In the genomic region with DNA sequence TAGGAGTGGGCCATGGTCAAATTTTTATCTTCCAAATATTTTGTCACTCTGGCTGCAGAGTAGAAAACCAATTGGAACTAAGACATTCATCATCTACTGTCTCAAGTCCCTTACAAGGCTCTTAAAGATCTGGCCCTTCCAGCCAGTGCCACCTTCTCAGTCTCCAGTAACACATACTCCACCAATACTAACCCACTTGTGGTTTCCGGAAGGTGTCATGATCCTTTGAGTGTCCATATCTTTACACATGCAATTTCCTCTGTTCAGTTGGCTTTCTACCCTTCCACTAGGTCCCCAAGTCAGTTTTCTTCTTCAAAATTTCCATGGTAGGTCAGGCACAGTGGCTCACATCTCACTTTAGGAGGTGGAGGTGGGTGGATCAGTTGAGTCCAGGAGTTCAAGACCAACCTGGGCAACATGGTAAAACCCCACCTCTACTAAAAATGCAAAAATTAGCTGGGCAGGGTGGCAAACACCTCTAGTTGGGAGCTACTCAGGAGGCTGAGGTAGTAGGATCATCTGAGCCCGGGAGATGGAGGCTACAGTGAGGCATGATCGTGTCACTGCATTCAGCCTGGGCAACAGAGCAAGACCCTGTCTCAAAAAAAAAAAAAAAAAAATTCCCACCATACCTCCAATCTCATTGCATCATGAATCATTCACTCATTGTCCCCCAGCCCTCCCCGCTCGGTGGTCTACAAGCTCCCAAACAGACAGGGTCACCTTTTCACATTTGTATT, we compare ENCODE assay signal across 17 cellular contexts. TPM values are rescaled to one million over a fixed set of nuclear protein-coding genes. Genes with fewer than 3 reads are reported as not detected.
A peak's percentile ranks its signal among the peaks of the same experiment; 100 is the strongest.
DNase-seq lines count a peak whose midpoint lies in the region; ATAC-seq and TF ChIP-seq lines count a peak whose summit lies in the region.
"Had no signal": no experiment of that assay in that cellular context is flagged by ENCODE, and none has a peak within 500 bp of the region (broad histone marks: within the 10 kb centered on the region; RNA-seq: fewer than 3 reads in every experiment).

No MANE protein-coding gene starts in this region.

- H3K27ac ChIP-seq in neural progenitor cell = no peak overlapping the region
- H3K27ac ChIP-seq: ascending aorta had no signal

- H3F3A ChIP-seq in neural progenitor cell (ENCODE audit: low read depth) = peaks cover 4% of the 10 kb centered on the region

- peak overlapping the region; percentile 6 for H3K27ac Mint-ChIP-seq in activated T-helper 1 cell treated with anti-CD3 and anti-CD28 coated beads, Interleukin-12 subunit alpha, Interleukin-12 subunit beta, Interleukin-2, Interleukin-4 antibody, amounts not matched to agents 30 ng/mL and 10 ng/mL and 1 ng/mL, durations not matched to agents 14 hours and 24 hours and 36 hours
- H3K27ac Mint-ChIP-seq in neural progenitor cell (peak overlapping the region; percentile 34), chondrocyte (ENCODE audit: unreplicated experiment) (no peak overlapping the region)

- peaks cover 33% of the 10 kb centered on the region for H3K4me1 Mint-ChIP-seq in activated T-helper 1 cell treated with anti-CD3 and anti-CD28 coated beads, Interleukin-12 subunit alpha, Interleukin-12 subunit beta, Interleukin-2, Interleukin-4 antibody, amounts not matched to agents 30 ng/mL and 10 ng/mL and 1 ng/mL, durations not matched to agents 14 hours and 24 hours and 36 hours (ENCODE audit: low read depth)
- H3K4me1 Mint-ChIP-seq in neural progenitor cell (peaks cover 3% of the 10 kb centered on the region), chondrocyte (ENCODE audit: low read depth) (peaks cover 10% of the 10 kb centered on the region)

- H3K36me3 Mint-ChIP-seq in activated T-helper 1 cell treated with anti-CD3 and anti-CD28 coated beads, Interleukin-12 subunit alpha, Interleukin-12 subunit beta, Interleukin-2, Interleukin-4 antibody, amounts not matched to agents 30 ng/mL and 10 ng/mL and 1 ng/mL, durations not matched to agents 14 hours and 24 hours and 36 hours (ENCODE audit: low read depth) = no peaks in the 10 kb centered on the region
- no peaks in the 10 kb centered on the region for H3K36me3 Mint-ChIP-seq in neural progenitor cell
- H3K36me3 Mint-ChIP-seq in chondrocyte (ENCODE audit: low read depth) = no peaks in the 10 kb centered on the region

- no peaks in the 10 kb centered on the region for H3K9me3 Mint-ChIP-seq in activated T-helper 1 cell treated with anti-CD3 and anti-CD28 coated beads, Interleukin-12 subunit alpha, Interleukin-12 subunit beta, Interleukin-2, Interleukin-4 antibody, amounts not matched to agents 30 ng/mL and 10 ng/mL and 1 ng/mL, durations not matched to agents 14 hours and 24 hours and 36 hours
- H3K9me3 Mint-ChIP-seq in neural progenitor cell = no peaks in the 10 kb centered on the region
- H3K9me3 Mint-ChIP-seq in chondrocyte (ENCODE audit: low read depth) = no peaks in the 10 kb centered on the region

- H3K79me2 ChIP-seq in neural progenitor cell (ENCODE audit: low read depth) = no peaks in the 10 kb centered on the region

- no peak for ATAC-seq in HG03108 (IDR thresholded peaks at IDR 0.05; ENCODE audit: unreplicated experiment)

- H3K9me3 ChIP-seq in neural progenitor cell (ENCODE audit: low read depth) = no peaks in the 10 kb centered on the region
- H3K9me3 ChIP-seq: ascending aorta had no signal

- H3K27me3 Mint-ChIP-seq in activated T-helper 1 cell treated with anti-CD3 and anti-CD28 coated beads, Interleukin-12 subunit alpha, Interleukin-12 subunit beta, Interleukin-2, Interleukin-4 antibody, amounts not matched to agents 30 ng/mL and 10 ng/mL and 1 ng/mL, durations not matched to agents 14 hours and 24 hours and 36 hours (ENCODE audit: insufficient read depth) = peaks cover 10% of the 10 kb centered on the region
- H3K27me3 Mint-ChIP-seq in neural progenitor cell (ENCODE audit: insufficient read depth, low read depth) (peaks cover 22% of the 10 kb centered on the region), chondrocyte (ENCODE audit: low read depth) (peaks cover 10% of the 10 kb centered on the region)

- no peak overlapping the region for H3K4me2 ChIP-seq in neural progenitor cell

- H4K20me1 ChIP-seq in neural progenitor cell (ENCODE audit: low read depth) = no peaks in the 10 kb centered on the region

- H2AFZ ChIP-seq in neural progenitor cell (replicated peaks) = peak overlapping the region; percentile 89

- intact Hi-C loops in activated T-helper 1 cell treated with anti-CD3 and anti-CD28 coated beads, Interleukin-12 subunit alpha, Interleukin-12 subunit beta, Interleukin-2, Interleukin-4 antibody, amounts not matched to agents 30 ng/mL and 10 ng/mL and 1 ng/mL, durations not matched to agents 14 hours and 24 hours and 36 hours (cut with micrococcal nuclease) = loop anchor here (1.0 to 2.0 kb wide), 6 partner anchors 88 to 450 kb away; a partner anchor contains a TSS

- H3K27me3 ChIP-seq in neural progenitor cell = peaks cover 11% of the 10 kb centered on the region
- H3K27me3 ChIP-seq: ascending aorta had no signal

- H3K4me3 Mint-ChIP-seq in activated T-helper 1 cell treated with anti-CD3 and anti-CD28 coated beads, Interleukin-12 subunit alpha, Interleukin-12 subunit beta, Interleukin-2, Interleukin-4 antibody, amounts not matched to agents 30 ng/mL and 10 ng/mL and 1 ng/mL, durations not matched to agents 14 hours and 24 hours and 36 hours = no peak overlapping the region
- H3K4me3 Mint-ChIP-seq in neural progenitor cell (peak overlapping the region; percentile 7), chondrocyte (ENCODE audit: unreplicated experiment) (no peak overlapping the region)

- TF ChIP-seq CTCF in neural progenitor cell (IDR thresholded peaks at IDR 0.05) = no peak
- no peak for TF ChIP-seq CTCF in chondrocyte (IDR thresholded peaks at IDR 0.05)

- H3K4me1 ChIP-seq in neural progenitor cell = no peaks in the 10 kb centered on the region

- H3K4me3 ChIP-seq in neural progenitor cell = no peak overlapping the region
- H3K4me3 ChIP-seq: lung had no signal

- H3K36me3 ChIP-seq in neural progenitor cell = no peaks in the 10 kb centered on the region
- H3K36me3 ChIP-seq: ascending aorta had no signal

- peak; percentile 88 for DNase-seq in GDM1 (lab: John Stamatoyannopoulos, UW)
- DNase-seq in Kasumi-1 (lab: John Stamatoyannopoulos, UW) = peak; percentile 79
- no peak for DNase-seq in activated T-helper 1 cell treated with anti-CD3 and anti-CD28 coated beads, Interleukin-12 subunit alpha, Interleukin-12 subunit beta, Interleukin-2, Interleukin-4 antibody, amounts not matched to agents 30 ng/mL and 10 ng/mL and 1 ng/mL, durations not matched to agents 14 hours and 24 hours and 36 hours (ENCODE audit: low spot score)
- DNase-seq in neural progenitor cell (ENCODE audit: low spot score) = no peak
- DNase-seq in chondrocyte (ENCODE audit: low spot score) = no peak
- no peak for DNase-seq in hypothalamus (lab: John Stamatoyannopoulos, UW)
- DNase-seq: activated CD4-positive, CD25-positive, alpha-beta regulatory T cell treated with anti-CD3 and anti-CD28 coated beads, Interleukin-2, amount 50 U/mL, for 72 hours; activated T-cell treated with anti-CD3 and anti-CD28 coated beads, Interleukin-2, amount 50 U/mL, for 48 hours; foreskin fibroblast; GOT3; NCI-H2081; NCI-H748 treated with DMSO at 0.1 percent for 48 hours; retina; substantia nigra had no signal

- no peak overlapping the region for H3K9ac ChIP-seq in neural progenitor cell

RNA-seq across cellular contexts. Expression of a gene that starts 6.0 kb away (rescaled TPM):
- total RNA-seq in activated T-helper 1 cell treated with anti-CD3 and anti-CD28 coated beads, Interleukin-12 subunit alpha, Interleukin-12 subunit beta, Interleukin-2, Interleukin-4 antibody, amounts not matched to agents 30 ng/mL and 10 ng/mL and 1 ng/mL, durations not matched to agents 14 hours and 24 hours and 36 hours = 172 and 183 TPM in 2 replicates
- total RNA-seq in neural progenitor cell (ENCODE audit: low replicate concordance) (71.0 and 72.5 TPM in 2 replicates), chondrocyte (73.9 to 83.7 TPM (median 79.4 TPM) in 3 replicates)

RNA-seq across cellular contexts. Expression of a gene that starts 44.9 kb away (rescaled TPM):
- total RNA-seq in activated T-helper 1 cell treated with anti-CD3 and anti-CD28 coated beads, Interleukin-12 subunit alpha, Interleukin-12 subunit beta, Interleukin-2, Interleukin-4 antibody, amounts not matched to agents 30 ng/mL and 10 ng/mL and 1 ng/mL, durations not matched to agents 14 hours and 24 hours and 36 hours = 67.0 and 70.4 TPM in 2 replicates
- total RNA-seq in neural progenitor cell (ENCODE audit: low replicate concordance) (23.6 and 96.8 TPM in 2 replicates), chondrocyte (45.6 to 52.3 TPM (median 49.5 TPM) in 3 replicates)

Comparison
In these comparisons a context has a peak if more than half of its experiments do, and no peak if none do; other contexts are left out.
1. DNase-seq: peak in GDM1 (single experiment) and Kasumi-1 (2 of 2); none in activated T-helper 1 cell treated with anti-CD3 and anti-CD28 coated beads, Interleukin-12 subunit alpha, Interleukin-12 subunit beta, Interleukin-2, Interleukin-4 antibody, amounts not matched to agents 30 ng/mL and 10 ng/mL and 1 ng/mL, durations not matched to agents 14 hours and 24 hours and 36 hours (single experiment), neural progenitor cell (single experiment), chondrocyte (single experiment) and hypothalamus (0 of 51).